11 cellular contexts compared by ENCODE assay signal in genomic region chr11:124747406-124748099, GRCh38. TPM values are rescaled to one million over a fixed set of nuclear protein-coding genes. Genes with fewer than 3 reads are reported as not detected.
A peak's percentile ranks its signal among the peaks of the same experiment; 100 is the strongest.
DNase-seq lines count a peak whose midpoint lies in the region; ATAC-seq and TF ChIP-seq lines count a peak whose summit lies in the region.
"Had no signal": no experiment of that assay in that cellular context is flagged by ENCODE, and none has a peak within 500 bp of the region (broad histone marks: within the 10 kb centered on the region; RNA-seq: fewer than 3 reads in every experiment).

No MANE protein-coding gene starts in this region.

- H3K9me3 Mint-ChIP-seq in T-helper 1 cell treated with Interleukin-12 subunit alpha and Interleukin-12 subunit beta and Interleukin-4 antibody, amounts not matched to agents 30 μg/mL and 1 μg/mL, for 36 hours = no peaks in the 10 kb centered on the region
- H3K9me3 Mint-ChIP-seq in endothelial cell (ENCODE audit: unreplicated experiment) (peaks cover 5% of the 10 kb centered on the region), progenitor cell of endocrine pancreas (ENCODE audit: low read depth) (no peaks in the 10 kb centered on the region)

- H3K4me3 ChIP-seq in OCI-LY1 (ENCODE audit: low read depth, low read length, poor library complexity, severe bottlenecking) (no peak overlapping the region), foreskin fibroblast (ENCODE audit: low read depth in 1 of 2, low read length in 2 of 2) (no peak overlapping the region)

- H3K27me3 ChIP-seq in OCI-LY1 (ENCODE audit: insufficient read depth, low read length) = no peaks in the 10 kb centered on the region

- no peak overlapping the region for H2AFZ ChIP-seq in OCI-LY1 (ENCODE audit: low read length)

- no peaks in the 10 kb centered on the region for H4K20me1 ChIP-seq in OCI-LY1 (ENCODE audit: insufficient read depth, low read length)

- H3K27ac ChIP-seq in OCI-LY1 (ENCODE audit: low read depth, low read length, poor library complexity, severe bottlenecking) = no peak overlapping the region
- H3K27ac ChIP-seq: thoracic aorta had no signal

- no peaks in the 10 kb centered on the region for H3K4me1 ChIP-seq in OCI-LY1 (ENCODE audit: insufficient read depth, low read length, severe bottlenecking)

- H3K4me1 Mint-ChIP-seq in T-helper 1 cell treated with Interleukin-12 subunit alpha and Interleukin-12 subunit beta and Interleukin-4 antibody, amounts not matched to agents 30 μg/mL and 1 μg/mL, for 36 hours (ENCODE audit: low read depth) = peaks cover 16% of the 10 kb centered on the region
- H3K4me1 Mint-ChIP-seq in endothelial cell (ENCODE audit: unreplicated experiment) (peaks cover 60% of the 10 kb centered on the region), progenitor cell of endocrine pancreas (ENCODE audit: low read depth) (peaks cover 22% of the 10 kb centered on the region)

- H3K36me3 Mint-ChIP-seq in T-helper 1 cell treated with Interleukin-12 subunit alpha and Interleukin-12 subunit beta and Interleukin-4 antibody, amounts not matched to agents 30 μg/mL and 1 μg/mL, for 36 hours (ENCODE audit: low read depth) = peaks cover 1% of the 10 kb centered on the region
- H3K36me3 Mint-ChIP-seq in endothelial cell (ENCODE audit: low read depth, unreplicated experiment) = peaks cover 17% of the 10 kb centered on the region
- H3K36me3 Mint-ChIP-seq in progenitor cell of endocrine pancreas (ENCODE audit: insufficient read depth) = no peaks in the 10 kb centered on the region

- H3K27me3 Mint-ChIP-seq in T-helper 1 cell treated with Interleukin-12 subunit alpha and Interleukin-12 subunit beta and Interleukin-4 antibody, amounts not matched to agents 30 μg/mL and 1 μg/mL, for 36 hours (ENCODE audit: low read depth) = peaks cover 21% of the 10 kb centered on the region
- H3K27me3 Mint-ChIP-seq in endothelial cell (ENCODE audit: unreplicated experiment) (peaks cover 36% of the 10 kb centered on the region), progenitor cell of endocrine pancreas (peaks cover 89% of the 10 kb centered on the region)

- no peak for ATAC-seq in GM19452 (IDR thresholded peaks at IDR 0.05; ENCODE audit: unreplicated experiment)

- H3K4me2 ChIP-seq in OCI-LY1 (ENCODE audit: low read length) = peak overlapping the region; percentile 97; the same call in 1 of the 2 replicates

- DNase-seq in T-helper 1 cell = no peak
- DNase-seq in endothelial cell (ENCODE audit: low spot score) = no peak
- no peak for DNase-seq in progenitor cell of endocrine pancreas (ENCODE audit: low spot score, unreplicated experiment)
- DNase-seq in OCI-M2 (lab: John Stamatoyannopoulos, UW; ENCODE audit: unreplicated experiment) = no peak
- DNase-seq in foreskin fibroblast = no peak
- DNase-seq: NCI-H1694 had no signal

- H3K4me3 Mint-ChIP-seq in T-helper 1 cell treated with Interleukin-12 subunit alpha and Interleukin-12 subunit beta and Interleukin-4 antibody, amounts not matched to agents 30 μg/mL and 1 μg/mL, for 36 hours = peak overlapping the region; percentile 97
- H3K4me3 Mint-ChIP-seq in endothelial cell (ENCODE audit: unreplicated experiment) (peak overlapping the region; percentile 86), progenitor cell of endocrine pancreas (ENCODE audit: low read depth) (peak overlapping the region; percentile 86)

- TF ChIP-seq CTCF in OCI-LY1 (IDR thresholded peaks at IDR 0.05; ENCODE audit: low read length) (no peak), endothelial cell (IDR thresholded peaks at IDR 0.05; ENCODE audit: unreplicated experiment) (no peak), progenitor cell of endocrine pancreas (IDR thresholded peaks at IDR 0.05; ENCODE audit: unreplicated experiment) (no peak), foreskin fibroblast (IDR thresholded peaks at IDR 0.05; ENCODE audit: low read depth, low read length) (no peak)

- no peaks in the 10 kb centered on the region for H3K36me3 ChIP-seq in OCI-LY1 (ENCODE audit: insufficient read depth, low read length)
- H3K36me3 ChIP-seq: thoracic aorta had no signal

- no peaks in the 10 kb centered on the region for H3F3A ChIP-seq in OCI-LY1 (ENCODE audit: insufficient read depth, low read length)

- no peaks in the 10 kb centered on the region for H3K9me3 ChIP-seq in OCI-LY1 (ENCODE audit: low read length)
- H3K9me3 ChIP-seq: thoracic aorta had no signal

- H3K79me2 ChIP-seq in OCI-LY1 (ENCODE audit: insufficient read depth, low read length) = no peaks in the 10 kb centered on the region

- H3K27ac Mint-ChIP-seq in T-helper 1 cell treated with Interleukin-12 subunit alpha and Interleukin-12 subunit beta and Interleukin-4 antibody, amounts not matched to agents 30 μg/mL and 1 μg/mL, for 36 hours = no peak overlapping the region
- H3K27ac Mint-ChIP-seq in endothelial cell (ENCODE audit: unreplicated experiment) (peak overlapping the region; percentile 94), progenitor cell of endocrine pancreas (no peak overlapping the region)

- H3K9me2 ChIP-seq in OCI-LY1 (ENCODE audit: low read depth, low read length) = no peaks in the 10 kb centered on the region

- H3K9ac ChIP-seq in OCI-LY1 (ENCODE audit: low read length) = no peak overlapping the region

RNA-seq across cellular contexts. Expression of gene VSIG2, which starts 4.5 kb away (rescaled TPM):
- total RNA-seq in endothelial cell (ENCODE audit: unreplicated experiment) = 8.6 TPM
- 1.8 and 2.6 TPM in 2 replicates for total RNA-seq in progenitor cell of endocrine pancreas
- total RNA-seq: A172 had no signal

RNA-seq across cellular contexts. Expression of gene NRGN, which starts 7.8 kb away (rescaled TPM):
- total RNA-seq in endothelial cell (ENCODE audit: unreplicated experiment) = 17.0 TPM
- total RNA-seq in progenitor cell of endocrine pancreas = 4.9 and 5.9 TPM in 2 replicates

RNA-seq across cellular contexts. Expression of gene ESAM, which starts 14.5 kb away (rescaled TPM):
- 490 TPM for total RNA-seq in endothelial cell (ENCODE audit: unreplicated experiment)
- 1.4 and 1.6 TPM in 2 replicates for total RNA-seq in progenitor cell of endocrine pancreas

RNA-seq across cellular contexts. Expression of gene MSANTD2, which starts 52.7 kb away (rescaled TPM):
- total RNA-seq in endothelial cell (ENCODE audit: unreplicated experiment) = 32.4 TPM
- 33.9 and 41.6 TPM in 2 replicates for total RNA-seq in progenitor cell of endocrine pancreas

Comparison
In these comparisons a context has a peak if more than half of its experiments do, and no peak if none do; other contexts are left out.
1. RNA of gene ESAM, which starts 14.5 kb away (total RNA-seq): 490 TPM in endothelial cell (single experiment); 1.4 to 1.6 TPM in progenitor cell of endocrine pancreas; every median in the first group is over 100 times any median in the second.
2. Peak in every context shown above with its lines, with median percentiles within 50 percentile points of each other: H3K4me3 Mint-ChIP-seq.